ENCODE assay signal across 19 cellular contexts in the genomic region with DNA sequence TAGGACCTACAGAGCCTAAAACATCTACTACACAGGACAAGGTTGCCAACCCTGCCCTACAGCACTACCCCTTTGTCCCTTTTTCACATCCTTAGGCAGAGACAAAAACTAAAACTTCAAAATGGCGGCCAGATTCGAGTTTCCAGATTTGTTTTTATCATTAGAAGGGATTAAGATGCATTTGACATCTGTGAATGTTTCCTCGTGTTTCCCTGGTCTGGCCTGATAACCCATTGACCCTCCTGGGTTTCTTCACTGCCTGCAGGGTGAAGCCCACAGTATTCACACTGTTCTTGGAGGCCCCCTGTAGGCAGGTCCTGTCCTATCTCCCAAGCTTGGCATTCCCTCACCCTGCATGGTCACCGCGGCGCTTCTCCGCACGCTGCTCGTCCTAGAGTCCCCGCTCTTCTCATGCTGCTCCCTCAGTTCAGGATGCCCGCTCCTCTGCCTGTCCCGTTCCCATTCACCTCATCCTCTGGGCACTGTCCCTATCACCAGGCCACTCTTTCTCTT.
"Had no signal": no experiment of that assay in that cellular context is flagged by ENCODE, and none has a peak within 500 bp of the region (broad histone marks: within the 10 kb centered on the region; RNA-seq: fewer than 3 reads in every experiment).

No MANE protein-coding gene starts in this region.

- H3K9me3 Mint-ChIP-seq: activated CD4-positive, alpha-beta T cell treated with anti-CD3 and anti-CD28 coated beads, Interleukin-2, amount 10 ng/mL, durations not matched to agents 24 days and 14 days; activated T-helper 17 cell treated with anti-CD3 and anti-CD28 coated beads, Interleukin-2, amount 50 U/mL, for 72 hours; brain; dendritic cell treated with granulocyte-macrophage colony-stimulating factor and Interleukin-4, amounts not matched to agents 40 ng/mL and 50 ng/mL, for 4 days; effector memory CD8-positive, alpha-beta T cell had no signal

- H3K36me3 ChIP-seq: adrenal gland, transverse colon had no signal

- H3K4me3 ChIP-seq: adrenal gland, lung, transverse colon had no signal

- H3K36me3 Mint-ChIP-seq: naive thymus-derived CD4-positive, alpha-beta T cell; T-cell had no signal

- H3K27me3 ChIP-seq: adrenal gland, transverse colon had no signal

- H3K4me3 Mint-ChIP-seq: activated CD4-positive, alpha-beta T cell treated with anti-CD3 and anti-CD28 coated beads, Interleukin-2, amount 10 ng/mL, durations not matched to agents 24 days and 14 days; activated T-helper 17 cell treated with anti-CD3 and anti-CD28 coated beads, Interleukin-2, amount 50 U/mL, for 72 hours; brain; dendritic cell treated with granulocyte-macrophage colony-stimulating factor and Interleukin-4, amounts not matched to agents 40 ng/mL and 50 ng/mL, for 4 days; effector memory CD8-positive, alpha-beta T cell; naive thymus-derived CD4-positive, alpha-beta T cell; T-cell had no signal

- H3K27ac Mint-ChIP-seq: activated CD4-positive, alpha-beta T cell treated with anti-CD3 and anti-CD28 coated beads, Interleukin-2, amount 10 ng/mL, durations not matched to agents 24 days and 14 days; activated T-helper 17 cell treated with anti-CD3 and anti-CD28 coated beads, Interleukin-2, amount 50 U/mL, for 72 hours; brain; dendritic cell treated with granulocyte-macrophage colony-stimulating factor and Interleukin-4, amounts not matched to agents 40 ng/mL and 50 ng/mL, for 4 days; effector memory CD8-positive, alpha-beta T cell; naive thymus-derived CD4-positive, alpha-beta T cell; T-cell had no signal

- H3K4me1 Mint-ChIP-seq: activated T-helper 17 cell treated with anti-CD3 and anti-CD28 coated beads, Interleukin-2, amount 50 U/mL, for 72 hours; naive thymus-derived CD4-positive, alpha-beta T cell; T-cell had no signal

- H3K27me3 Mint-ChIP-seq: brain; dendritic cell treated with granulocyte-macrophage colony-stimulating factor and Interleukin-4, amounts not matched to agents 40 ng/mL and 50 ng/mL, for 4 days had no signal

- H3K27ac ChIP-seq: adrenal gland, transverse colon had no signal

- DNase-seq: activated CD4-positive, alpha-beta T cell treated with anti-CD3 and anti-CD28 coated beads, Interleukin-2, amount 10 ng/mL, durations not matched to agents 24 days and 14 days; activated CD8-positive, alpha-beta memory T cell treated with anti-CD3 and anti-CD28 coated beads for 24 hours; activated naive CD4-positive, alpha-beta T cell treated with anti-CD3 and anti-CD28 coated beads, Interleukin-2, amount 50 U/mL, for 16 hours; activated T-cell treated with anti-CD3 and anti-CD28 coated beads for 4 hours; adrenal gland; cerebellar nuclear complex; effector memory CD8-positive, alpha-beta T cell; left colon; naive thymus-derived CD4-positive, alpha-beta T cell; posterior cingulate gyrus; stimulated activated CD4-positive, alpha-beta T cell treated with anti-CD3 and anti-CD28 coated beads, Interleukin-2, amount 100 ng/mL, for 24 hours; stimulated activated naive CD4-positive, alpha-beta T cell; substantia nigra; T-cell; transverse colon had no signal
